Comparison of ENCODE assay signal across 27 cellular contexts in genomic region chr9:1959347-1959746, GRCh38.
"Had no signal": no experiment of that assay in that cellular context is flagged by ENCODE, and none has a peak within 500 bp of the region (broad histone marks: within the 10 kb centered on the region; RNA-seq: fewer than 3 reads in every experiment).

No MANE protein-coding gene starts in this region.

- H3K9me3 ChIP-seq: breast epithelium, Peyer's patch, SJCRH30, SK-N-SH had no signal

- H3K27me3 Mint-ChIP-seq: activated naive CD4-positive, alpha-beta T cell treated with anti-CD3 and anti-CD28 coated beads, Interleukin-2, amount 50 U/mL, for 24 hours had no signal

- H3K27me3 ChIP-seq: breast epithelium, Peyer's patch, SJCRH30 had no signal

- H3K4me1 Mint-ChIP-seq: activated naive CD4-positive, alpha-beta T cell treated with anti-CD3 and anti-CD28 coated beads, Interleukin-2, amount 50 U/mL, for 24 hours had no signal

- H3K4me3 Mint-ChIP-seq: activated CD8-positive, alpha-beta T cell treated with anti-CD3 and anti-CD28 coated beads, Interleukin-2, amount 10 ng/mL, durations not matched to agents 7 days and 5 days; activated naive CD4-positive, alpha-beta T cell treated with anti-CD3 and anti-CD28 coated beads, Interleukin-2, amount 50 U/mL, for 24 hours; activated T-helper 1 cell treated with anti-CD3 and anti-CD28 coated beads, Interleukin-12 subunit alpha, Interleukin-12 subunit beta, Interleukin-2, Interleukin-4 antibody, amounts not matched to agents 30 ng/mL and 10 ng/mL and 1 ng/mL, durations not matched to agents 14 hours and 24 hours and 36 hours had no signal

- H3K27ac Mint-ChIP-seq: activated CD8-positive, alpha-beta T cell treated with anti-CD3 and anti-CD28 coated beads, Interleukin-2, amount 10 ng/mL, durations not matched to agents 7 days and 5 days; activated naive CD4-positive, alpha-beta T cell treated with anti-CD3 and anti-CD28 coated beads, Interleukin-2, amount 50 U/mL, for 24 hours; activated T-helper 1 cell treated with anti-CD3 and anti-CD28 coated beads, Interleukin-12 subunit alpha, Interleukin-12 subunit beta, Interleukin-2, Interleukin-4 antibody, amounts not matched to agents 30 ng/mL and 10 ng/mL and 1 ng/mL, durations not matched to agents 14 hours and 24 hours and 36 hours had no signal

- H3K36me3 ChIP-seq: breast epithelium, Peyer's patch, SJCRH30 had no signal

- H3K36me3 Mint-ChIP-seq: activated naive CD4-positive, alpha-beta T cell treated with anti-CD3 and anti-CD28 coated beads, Interleukin-2, amount 50 U/mL, for 24 hours had no signal

- ATAC-seq: activated CD4-positive, CD25-positive, alpha-beta regulatory T cell treated with anti-CD3 and anti-CD28 coated beads, Interleukin-2, amount 50 U/mL, for 24 hours; activated CD8-positive, alpha-beta T cell treated with anti-CD3 and anti-CD28 coated beads, Interleukin-2, amount 10 ng/mL, durations not matched to agents 7 days and 5 days had no signal

- H3K9me3 Mint-ChIP-seq: activated naive CD4-positive, alpha-beta T cell treated with anti-CD3 and anti-CD28 coated beads, Interleukin-2, amount 50 U/mL, for 24 hours; activated T-helper 1 cell treated with anti-CD3 and anti-CD28 coated beads, Interleukin-12 subunit alpha, Interleukin-12 subunit beta, Interleukin-2, Interleukin-4 antibody, amounts not matched to agents 30 ng/mL and 10 ng/mL and 1 ng/mL, durations not matched to agents 14 hours and 24 hours and 36 hours had no signal

- DNase-seq: activated CD4-positive, alpha-beta T cell treated with anti-CD3 and anti-CD28 coated beads for 48 hours; activated CD4-positive, alpha-beta T cell treated with anti-CD3 and anti-CD28 coated beads, Interleukin-2, amount 50 U/mL, for 4 hours; activated CD8-positive, alpha-beta memory T cell treated with anti-CD3 and anti-CD28 coated beads, Interleukin-2, amount 50 U/mL, for 48 hours; activated CD8-positive, alpha-beta T cell treated with anti-CD3 and anti-CD28 coated beads, Interleukin-2, amount 10 ng/mL, durations not matched to agents 7 days and 5 days; activated effector memory CD4-positive, alpha-beta T cell treated with Interleukin-2 at 50 U/mL for 16 hours; activated naive CD4-positive, alpha-beta T cell; activated T-cell treated with anti-CD3 and anti-CD28 coated beads, Interleukin-2, amount 50 U/mL, for 1 hour; aorta; caudate nucleus; Karpas-422; MM.1S; NCI-H1105; NCI-H1436; NCI-H1930; NCI-H345; NCI-H510A treated with DMSO at 0.1 percent for 48 hours; NCI-H748 treated with DMSO at 0.1 percent for 48 hours; NK-92 treated with Interleukin-12 subunit alpha and Interleukin-12 subunit beta, amount 100 ng/mL, for 24 hours; Peyer's patch; Right ventricle myocardium superior; SK-N-SH; T-helper 1 cell had no signal

- H3K4me1 ChIP-seq: breast epithelium, Peyer's patch, SJCRH30 had no signal

- H3K4me3 ChIP-seq: breast epithelium, Peyer's patch, SJCRH30 had no signal

- H3K9ac ChIP-seq: SK-N-SH had no signal
